1 cellular context compared by ENCODE assay signal in the genomic region with DNA sequence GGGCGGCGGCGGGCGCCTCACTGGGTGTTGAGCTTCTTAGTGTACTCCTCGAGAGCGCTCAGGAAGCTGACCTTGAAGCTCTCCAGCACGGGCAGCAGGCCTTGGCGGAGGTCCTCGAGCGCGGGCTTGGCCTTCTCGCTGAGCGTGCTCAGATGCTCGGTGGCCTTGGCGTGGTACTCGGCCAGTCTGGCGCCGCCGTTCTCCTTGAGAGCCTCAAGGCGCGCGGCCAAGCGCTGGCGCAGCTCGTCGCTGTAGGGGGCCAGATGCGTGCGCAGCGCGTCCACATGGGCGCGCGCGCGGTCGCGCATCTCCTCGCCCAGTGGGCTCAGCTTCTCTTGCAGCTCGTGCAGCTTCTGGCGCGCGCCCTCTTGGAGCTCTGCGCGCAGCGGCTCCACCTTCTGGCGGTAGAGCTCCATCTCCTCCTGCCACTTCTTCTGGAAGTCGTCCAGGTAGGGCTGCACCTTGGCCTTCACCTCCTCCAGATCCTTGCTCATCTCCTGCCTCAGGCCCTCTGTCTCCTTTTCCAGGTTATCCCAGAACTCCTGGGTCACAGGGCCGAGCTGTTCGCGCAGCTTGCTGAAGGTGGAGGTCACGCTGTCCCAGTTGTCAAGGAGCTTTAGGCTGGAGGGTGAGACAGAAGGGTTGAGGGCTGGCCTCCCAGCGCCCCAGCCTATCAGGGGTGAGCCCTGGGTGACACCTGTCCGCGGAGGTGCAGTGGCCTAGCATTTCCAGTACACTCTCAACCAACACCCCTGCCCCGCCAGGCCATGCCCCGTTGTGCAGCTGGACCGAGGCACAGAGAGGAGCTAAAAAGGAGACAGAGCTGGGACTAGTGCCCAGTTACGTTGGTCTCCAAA.
A peak's percentile ranks its signal among the peaks of the same experiment; 100 is the strongest.
TF ChIP-seq lines count a peak whose summit lies in the region.

No MANE protein-coding gene starts in this region.

TF ChIP-seq in HepG2, 621 proteins besides CTCF, POLR2A, EP300 and RAD21 (continued from another document and continues in another):
- TF ChIP-seq ZSCAN21 (CRISPR knock-in tag; IDR thresholded peaks at IDR 0.05; ENCODE audit: borderline replicate concordance): peak; percentile 83
- TF ChIP-seq HIVEP1 (CRISPR knock-in tag; IDR thresholded peaks at IDR 0.05): no peak
- peak; percentile 76; the same call in 1 of the 2 replicates for TF ChIP-seq ZNF142 (CRISPR knock-in tag; IDR thresholded peaks at IDR 0.05)
- 0 out of 2 replicates have a peak, but pooled peaks have one; percentile 12 for TF ChIP-seq THAP11 (CRISPR knock-in tag; IDR thresholded peaks at IDR 0.05)
- peak; percentile 56; the same call in 1 of the 2 replicates for TF ChIP-seq AKAP8 (CRISPR knock-in tag; IDR thresholded peaks at IDR 0.05)
- TF ChIP-seq ZNF256 (CRISPR knock-in tag; conservative IDR thresholded peaks at IDR 0.05): 0 out of 2 replicates have a peak, but pooled peaks have one; percentile 66
- TF ChIP-seq, protein P1, sequence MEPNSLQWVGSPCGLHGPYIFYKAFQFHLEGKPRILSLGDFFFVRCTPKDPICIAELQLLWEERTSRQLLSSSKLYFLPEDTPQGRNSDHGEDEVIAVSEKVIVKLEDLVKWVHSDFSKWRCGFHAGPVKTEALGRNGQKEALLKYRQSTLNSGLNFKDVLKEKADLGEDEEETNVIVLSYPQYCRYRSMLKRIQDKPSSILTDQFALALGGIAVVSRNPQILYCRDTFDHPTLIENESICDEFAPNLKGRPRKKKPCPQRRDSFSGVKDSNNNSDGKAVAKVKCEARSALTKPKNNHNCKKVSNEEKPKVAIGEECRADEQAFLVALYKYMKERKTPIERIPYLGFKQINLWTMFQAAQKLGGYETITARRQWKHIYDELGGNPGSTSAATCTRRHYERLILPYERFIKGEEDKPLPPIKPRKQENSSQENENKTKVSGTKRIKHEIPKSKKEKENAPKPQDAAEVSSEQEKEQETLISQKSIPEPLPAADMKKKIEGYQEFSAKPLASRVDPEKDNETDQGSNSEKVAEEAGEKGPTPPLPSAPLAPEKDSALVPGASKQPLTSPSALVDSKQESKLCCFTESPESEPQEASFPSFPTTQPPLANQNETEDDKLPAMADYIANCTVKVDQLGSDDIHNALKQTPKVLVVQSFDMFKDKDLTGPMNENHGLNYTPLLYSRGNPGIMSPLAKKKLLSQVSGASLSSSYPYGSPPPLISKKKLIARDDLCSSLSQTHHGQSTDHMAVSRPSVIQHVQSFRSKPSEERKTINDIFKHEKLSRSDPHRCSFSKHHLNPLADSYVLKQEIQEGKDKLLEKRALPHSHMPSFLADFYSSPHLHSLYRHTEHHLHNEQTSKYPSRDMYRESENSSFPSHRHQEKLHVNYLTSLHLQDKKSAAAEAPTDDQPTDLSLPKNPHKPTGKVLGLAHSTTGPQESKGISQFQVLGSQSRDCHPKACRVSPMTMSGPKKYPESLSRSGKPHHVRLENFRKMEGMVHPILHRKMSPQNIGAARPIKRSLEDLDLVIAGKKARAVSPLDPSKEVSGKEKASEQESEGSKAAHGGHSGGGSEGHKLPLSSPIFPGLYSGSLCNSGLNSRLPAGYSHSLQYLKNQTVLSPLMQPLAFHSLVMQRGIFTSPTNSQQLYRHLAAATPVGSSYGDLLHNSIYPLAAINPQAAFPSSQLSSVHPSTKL (CRISPR knock-in tag; IDR thresholded peaks at IDR 0.05): peak; percentile 38; the same call in 1 of the 2 replicates
- 0 out of 2 replicates have a peak, but pooled peaks have one; percentile 20 for TF ChIP-seq TOPORS (CRISPR knock-in tag; IDR thresholded peaks at IDR 0.05)
- TF ChIP-seq HDAC1 (CRISPR knock-in tag; IDR thresholded peaks at IDR 0.05): peak; percentile 62; the same call in 1 of the 2 replicates
- TF ChIP-seq ZC3H13 (CRISPR knock-in tag; IDR thresholded peaks at IDR 0.05): no peak; the same call in 1 of the 2 replicates
- TF ChIP-seq, protein P2, sequence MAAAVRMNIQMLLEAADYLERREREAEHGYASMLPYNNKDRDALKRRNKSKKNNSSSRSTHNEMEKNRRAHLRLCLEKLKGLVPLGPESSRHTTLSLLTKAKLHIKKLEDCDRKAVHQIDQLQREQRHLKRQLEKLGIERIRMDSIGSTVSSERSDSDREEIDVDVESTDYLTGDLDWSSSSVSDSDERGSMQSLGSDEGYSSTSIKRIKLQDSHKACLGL (CRISPR knock-in tag; IDR thresholded peaks at IDR 0.05): 0 out of 2 replicates have a peak, but pooled peaks have one; percentile 38
- TF ChIP-seq IKZF4 (CRISPR knock-in tag; IDR thresholded peaks at IDR 0.05; ENCODE audit: borderline replicate concordance, low read depth, not compliant biosample characterization): peak; percentile 64
- no peak for TF ChIP-seq MTF1 (CRISPR knock-in tag; IDR thresholded peaks at IDR 0.05)
- TF ChIP-seq TSC22D2 (CRISPR knock-in tag; IDR thresholded peaks at IDR 0.05; ENCODE audit: borderline replicate concordance): peak; percentile 33; the same call in 1 of the 2 replicates
- TF ChIP-seq ZNF331 (CRISPR knock-in tag; IDR thresholded peaks at IDR 0.05): peak; percentile 31; the same call in 1 of the 2 replicates
- 0 out of 2 replicates have a peak, but pooled peaks have one; percentile 15 for TF ChIP-seq FOSL2 (CRISPR knock-in tag; IDR thresholded peaks at IDR 0.05)
- TF ChIP-seq HNRNPUL1 (IDR thresholded peaks at IDR 0.05; ENCODE audit: low read depth, low read length): no peak
- 0 out of 2 replicates have a peak, but pooled peaks have one; percentile 61 for TF ChIP-seq SMYD3 (CRISPR knock-in tag; IDR thresholded peaks at IDR 0.05)
- 0 out of 2 replicates have a peak, but pooled peaks have one; percentile 30 for TF ChIP-seq SIN3B (IDR thresholded peaks at IDR 0.05; ENCODE audit: low read length)
- TF ChIP-seq GATAD1 (CRISPR knock-in tag; IDR thresholded peaks at IDR 0.05): peak; percentile 24; the same call in 1 of the 2 replicates
- peak; percentile 60; the same call in 1 of the 2 replicates for TF ChIP-seq ZNF772 (CRISPR knock-in tag; IDR thresholded peaks at IDR 0.05)
- TF ChIP-seq MED1 (CRISPR knock-in tag; IDR thresholded peaks at IDR 0.05): peak; percentile 42; the same call in 1 of the 2 replicates
- TF ChIP-seq ZNF234 (CRISPR knock-in tag; conservative IDR thresholded peaks at IDR 0.05): no peak
- TF ChIP-seq, protein P3, sequence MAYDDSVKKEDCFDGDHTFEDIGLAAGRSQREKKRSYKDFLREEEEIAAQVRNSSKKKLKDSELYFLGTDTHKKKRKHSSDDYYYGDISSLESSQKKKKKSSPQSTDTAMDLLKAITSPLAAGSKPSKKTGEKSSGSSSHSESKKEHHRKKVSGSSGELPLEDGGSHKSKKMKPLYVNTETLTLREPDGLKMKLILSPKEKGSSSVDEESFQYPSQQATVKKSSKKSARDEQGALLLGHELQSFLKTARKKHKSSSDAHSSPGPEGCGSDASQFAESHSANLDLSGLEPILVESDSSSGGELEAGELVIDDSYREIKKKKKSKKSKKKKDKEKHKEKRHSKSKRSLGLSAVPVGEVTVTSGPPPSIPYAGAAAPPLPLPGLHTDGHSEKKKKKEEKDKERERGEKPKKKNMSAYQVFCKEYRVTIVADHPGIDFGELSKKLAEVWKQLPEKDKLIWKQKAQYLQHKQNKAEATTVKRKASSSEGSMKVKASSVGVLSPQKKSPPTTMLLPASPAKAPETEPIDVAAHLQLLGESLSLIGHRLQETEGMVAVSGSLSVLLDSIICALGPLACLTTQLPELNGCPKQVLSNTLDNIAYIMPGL (CRISPR knock-in tag; IDR thresholded peaks at IDR 0.05; ENCODE audit: borderline replicate concordance in 1 of 2, low read depth in 1 of 2): peak; percentile 75
- TF ChIP-seq REXO4 (CRISPR knock-in tag; IDR thresholded peaks at IDR 0.05; ENCODE audit: borderline replicate concordance): peak; percentile 54; the same call in 1 of the 2 replicates
- TF ChIP-seq, protein P4, sequence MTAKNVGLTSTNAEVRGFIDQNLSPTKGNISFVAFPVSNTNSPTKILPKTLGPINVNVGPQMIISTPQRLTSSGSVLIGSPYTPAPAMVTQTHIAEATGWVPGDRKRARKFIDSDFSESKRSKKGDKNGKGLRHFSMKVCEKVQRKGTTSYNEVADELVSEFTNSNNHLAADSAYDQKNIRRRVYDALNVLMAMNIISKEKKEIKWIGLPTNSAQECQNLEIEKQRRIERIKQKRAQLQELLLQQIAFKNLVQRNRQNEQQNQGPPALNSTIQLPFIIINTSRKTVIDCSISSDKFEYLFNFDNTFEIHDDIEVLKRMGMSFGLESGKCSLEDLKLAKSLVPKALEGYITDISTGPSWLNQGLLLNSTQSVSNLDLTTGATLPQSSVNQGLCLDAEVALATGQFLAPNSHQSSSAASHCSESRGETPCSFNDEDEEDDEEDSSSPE (CRISPR knock-in tag; IDR thresholded peaks at IDR 0.05): peak; percentile 69; the same call in 1 of the 2 replicates
- TF ChIP-seq ZFY (CRISPR knock-in tag; IDR thresholded peaks at IDR 0.05): peak; percentile 38
- peak; percentile 15; the same call in 1 of the 2 replicates for TF ChIP-seq ISL2 (CRISPR knock-in tag; IDR thresholded peaks at IDR 0.05)
- TF ChIP-seq ZSCAN12 (CRISPR knock-in tag; IDR thresholded peaks at IDR 0.05): no peak
- TF ChIP-seq SOX6 (IDR thresholded peaks at IDR 0.05): no peak
- TF ChIP-seq SOX6 (CRISPR knock-in tag; IDR thresholded peaks at IDR 0.05): peak; percentile 44
- peak; percentile 15; the same call in 1 of the 2 replicates for TF ChIP-seq SOX13 (IDR thresholded peaks at IDR 0.05)
- TF ChIP-seq SOX13 (CRISPR knock-in tag; conservative IDR thresholded peaks at IDR 0.05 in 1 of 2, IDR thresholded peaks at IDR 0.05 in 1 of 2): peak; percentile 28 to 42; a peak in 1 of 4 replicates
- 0 out of 2 replicates have a peak, but pooled peaks have one; percentile 10 for TF ChIP-seq YEATS2 (CRISPR knock-in tag; IDR thresholded peaks at IDR 0.05; ENCODE audit: borderline replicate concordance)
- TF ChIP-seq RXRB (CRISPR knock-in tag; IDR thresholded peaks at IDR 0.05; ENCODE audit: borderline replicate concordance): peak; percentile 45; the same call in 1 of the 2 replicates
- TF ChIP-seq, protein P5, sequence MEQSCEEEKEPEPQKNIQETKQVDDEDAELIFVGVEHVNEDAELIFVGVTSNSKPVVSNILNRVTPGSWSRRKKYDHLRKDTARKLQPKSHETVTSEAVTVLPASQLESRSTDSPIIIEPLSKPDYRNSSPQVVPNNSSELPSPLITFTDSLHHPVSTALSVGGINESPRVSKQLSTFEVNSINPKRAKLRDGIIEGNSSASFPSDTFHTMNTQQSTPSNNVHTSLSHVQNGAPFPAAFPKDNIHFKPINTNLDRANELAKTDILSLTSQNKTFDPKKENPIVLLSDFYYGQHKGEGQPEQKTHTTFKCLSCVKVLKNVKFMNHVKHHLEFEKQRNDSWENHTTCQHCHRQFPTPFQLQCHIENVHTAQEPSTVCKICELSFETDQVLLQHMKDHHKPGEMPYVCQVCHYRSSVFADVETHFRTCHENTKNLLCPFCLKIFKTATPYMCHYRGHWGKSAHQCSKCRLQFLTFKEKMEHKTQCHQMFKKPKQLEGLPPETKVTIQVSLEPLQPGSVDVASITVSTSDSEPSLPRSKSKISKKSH (CRISPR knock-in tag; IDR thresholded peaks at IDR 0.05; ENCODE audit: borderline replicate concordance): peak; percentile 6; the same call in 1 of the 2 replicates
- TF ChIP-seq ETV6 (CRISPR knock-in tag; conservative IDR thresholded peaks at IDR 0.05): 0 out of 2 replicates have a peak, but pooled peaks have one; percentile 40
- TF ChIP-seq BCL3 (CRISPR knock-in tag; IDR thresholded peaks at IDR 0.05): peak; percentile 18; the same call in 1 of the 2 replicates
- TF ChIP-seq NFE2L2 (IDR thresholded peaks at IDR 0.05; ENCODE audit: low read length): no peak
- TF ChIP-seq ARNT (IDR thresholded peaks at IDR 0.05): no peak
- peak; percentile 56; the same call in 1 of the 2 replicates for TF ChIP-seq HNRNPL (IDR thresholded peaks at IDR 0.05; ENCODE audit: low read depth, low read length)
- TF ChIP-seq MLLT10 (CRISPR knock-in tag; IDR thresholded peaks at IDR 0.05): 0 out of 2 replicates have a peak, but pooled peaks have one; percentile 69
- peak; percentile 24; the same call in 1 of the 2 replicates for TF ChIP-seq MEF2D (CRISPR knock-in tag; IDR thresholded peaks at IDR 0.05)
